Comparison of ENCODE assay signal across 17 cellular contexts in the genomic region with DNA sequence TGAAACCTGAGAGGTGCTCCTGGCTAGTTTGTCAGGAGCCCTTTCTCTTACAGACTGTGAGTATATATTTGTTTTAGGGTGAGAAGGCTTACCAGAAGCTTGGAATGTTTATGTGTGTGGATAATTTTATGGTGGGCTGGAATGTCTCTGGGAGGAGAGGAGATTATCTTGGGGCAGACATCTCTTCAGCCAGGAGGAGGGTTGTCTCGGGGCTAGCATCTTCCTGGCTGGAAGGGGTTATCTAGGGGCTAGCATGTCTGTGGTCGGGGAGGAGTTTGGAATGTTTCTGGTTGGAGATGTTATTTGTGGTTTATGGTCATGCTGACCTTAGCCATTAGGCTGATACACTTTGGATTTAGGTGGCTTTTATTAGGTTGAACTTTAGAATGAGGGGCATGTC.
"Had no signal": no experiment of that assay in that cellular context is flagged by ENCODE, and none has a peak within 500 bp of the region (broad histone marks: within the 10 kb centered on the region; RNA-seq: fewer than 3 reads in every experiment).

No MANE protein-coding gene starts in this region.

- H3K79me2 ChIP-seq: hepatocyte had no signal

- H3K36me3 ChIP-seq: neutrophil, suprapubic skin, thyroid gland, upper lobe of left lung, vagina had no signal

- DNase-seq: erythroblast; foreskin melanocyte; head of caudate nucleus; left colon; mucosa of descending colon; naive thymus-derived CD8-positive, alpha-beta T cell; posterior cingulate gyrus; small intestine; stimulated activated CD4-positive, alpha-beta T cell treated with anti-CD3 and anti-CD28 coated beads, Interleukin-2, amount 100 ng/mL, for 48 hours; stimulated activated naive CD8-positive, alpha-beta T cell treated with anti-CD3 and anti-CD28 coated beads, Interleukin-15, Interleukin-2, amounts not matched to agents 100 U/mL and 50 U/mL, for 24 hours; thyroid gland; upper lobe of left lung had no signal

- H3K9me3 ChIP-seq: neutrophil, suprapubic skin, thyroid gland, upper lobe of left lung, vagina had no signal

- H2AFZ ChIP-seq: hepatocyte had no signal

- H3K27ac ChIP-seq: hepatocyte, neutrophil, suprapubic skin, thyroid gland, upper lobe of left lung, vagina had no signal

- ATAC-seq: left colon; mucosa of descending colon; naive thymus-derived CD8-positive, alpha-beta T cell; sciatic nerve; stimulated activated naive CD8-positive, alpha-beta T cell treated with anti-CD3 and anti-CD28 coated beads, Interleukin-15, Interleukin-2, amounts not matched to agents 100 U/mL and 50 U/mL, for 24 hours had no signal

- H3K4me1 ChIP-seq: suprapubic skin, thyroid gland, upper lobe of left lung, vagina had no signal

- H3K4me3 ChIP-seq: hepatocyte, mucosa of descending colon, suprapubic skin, thyroid gland, upper lobe of left lung, vagina had no signal

- H3K27me3 ChIP-seq: hepatocyte, neutrophil, suprapubic skin, thyroid gland, upper lobe of left lung, vagina had no signal
